8 cellular contexts compared by ENCODE assay signal in genomic region chr1:148844220-148844619, GRCh38. TPM values are rescaled to one million over a fixed set of nuclear protein-coding genes. Genes with fewer than 3 reads are reported as not detected.
A peak's percentile ranks its signal among the peaks of the same experiment; 100 is the strongest.
DNase-seq lines count a peak whose midpoint lies in the region; ATAC-seq, FAIRE-seq and TF ChIP-seq lines count a peak whose summit lies in the region.
"Not testable (repeated sequence)": the region's sequence is repeated elsewhere in the genome, so short reads cannot be mapped to it uniquely, and the experiment has no call there.

PDE4DIP (plus strand) TSS chr1:148844428; CDS start chr1:148844775, 347 bp downstream.

- not testable (repeated sequence) for H3K9me3 ChIP-seq in GM12878 (replicated peaks; ENCODE audit: control insufficient read depth, insufficient read depth, low read length); naive thymus-derived CD4-positive, alpha-beta T cell (ENCODE audit: control insufficient read depth in 2 of 3, low read length in 3 of 3); thyroid gland

- not testable (repeated sequence) for H3K27me3 ChIP-seq in GM12878 (replicated peaks in 1 of 2; ENCODE audit: control insufficient read depth in 2 of 2, insufficient read depth in 2 of 2, low read length in 1 of 2); naive thymus-derived CD4-positive, alpha-beta T cell (ENCODE audit: control insufficient read depth in 2 of 2, insufficient read depth in 2 of 2, low read length in 2 of 2); thyroid gland

- intact Hi-C loops in GM12878 (cut with micrococcal nuclease; ENCODE audit: unreplicated experiment); head of caudate nucleus (cut with DNase I); naive thymus-derived CD4-positive, alpha-beta T cell (cut with micrococcal nuclease); thyroid gland (cut with DNase I): not testable (repeated sequence)

- POLR2A ChIA-PET in GM12878 (lab: Charles Lee); naive thymus-derived CD4-positive, alpha-beta T cell (lab: Charles Lee): not testable (repeated sequence)

- H3K36me3 Mint-ChIP-seq in naive thymus-derived CD4-positive, alpha-beta T cell: not testable (repeated sequence)

- FAIRE-seq in GM12878 (lab: Jason Lieb, UNC): not testable (repeated sequence)

- H3K4me3 Mint-ChIP-seq in naive thymus-derived CD4-positive, alpha-beta T cell: peak within 1 kb of the TSS in 8 of 10 donors; percentile 47 to 88 (median 74)

- in situ Hi-C loops in GM12878 (cut with MboI): not testable (repeated sequence)

- RAD21 ChIA-PET in GM12878 (lab: Charles Lee; ENCODE audit: unreplicated experiment): not testable (repeated sequence)

- H3K4me3 ChIP-seq in GM12878; naive thymus-derived CD4-positive, alpha-beta T cell (ENCODE audit: low read length); thyroid gland (replicated peaks in 1 of 3): not testable (repeated sequence)

- not testable (repeated sequence) for TF ChIP-seq EP300 in GM12878 (IDR thresholded peaks at IDR 0.05; ENCODE audit: borderline replicate concordance in 1 of 2, control insufficient read depth in 1 of 2, low read depth in 2 of 2, low read length in 2 of 2)

- H3K4me2 ChIP-seq in GM12878 (ENCODE audit: control insufficient read depth, insufficient read depth): not testable (repeated sequence)

- not testable (repeated sequence) for TF ChIP-seq POLR2A in GM12878 (IDR thresholded peaks at IDR 0.05; ENCODE audit: low read depth, low read length); thyroid gland (IDR thresholded peaks at IDR 0.05)

- not testable (repeated sequence) for BruUV-seq in GM12878 (replicated peaks; lab: Mats Ljungman, UMichigan)

- not testable (repeated sequence) for TF ChIP-seq CTCF in GM12878 (IDR thresholded peaks at IDR 0.05 in 2 of 3, conservative IDR thresholded peaks at IDR 0.05 in 1 of 3; ENCODE audit: control insufficient read depth in 2 of 3, extremely low read depth in 1 of 3, insufficient read depth in 1 of 3, low read depth in 3 of 3, low read length in 3 of 3); thyroid gland (IDR thresholded peaks at IDR 0.05)

- H3K4me1 Mint-ChIP-seq in naive thymus-derived CD4-positive, alpha-beta T cell: not testable (repeated sequence)

- not testable (repeated sequence) for H3K36me3 ChIP-seq in GM12878 (ENCODE audit: control insufficient read depth in 2 of 2, insufficient read depth in 2 of 2, low read length in 1 of 2); naive thymus-derived CD4-positive, alpha-beta T cell (ENCODE audit: control insufficient read depth in 2 of 3, insufficient read depth in 3 of 3, low read length in 3 of 3); thyroid gland

- peak; percentile 30 for DNase-seq in activated CD8-positive, alpha-beta memory T cell treated with anti-CD3 and anti-CD28 coated beads, Interleukin-2, amount 50 U/mL, for 1 hour (ENCODE audit: extremely low read depth)
- not testable (repeated sequence) for DNase-seq in GM12878 (ENCODE audit: low read depth, low spot score)
- peak in 34 of 42 donors; percentile 2 to 63 (median 30) for DNase-seq in head of caudate nucleus
- DNase-seq in naive thymus-derived CD4-positive, alpha-beta T cell: peak in 8 of 9 donors; percentile 0 to 55 (median 22)
- DNase-seq in stimulated activated CD4-positive, alpha-beta T cell treated with anti-CD3 and anti-CD28 coated beads, Interleukin-1b, Interleukin-23, amount 100 ng/mL, for 48 hours: peak; percentile 15
- DNase-seq in thyroid gland: peak in 1 of 2 donors; percentile 35

- not testable (repeated sequence) for H3K9ac ChIP-seq in GM12878 (ENCODE audit: control insufficient read depth, insufficient read depth, low read length)

- TF ChIP-seq RAD21 in GM12878 (IDR thresholded peaks at IDR 0.05; ENCODE audit: insufficient read depth, low read depth, low read length): not testable (repeated sequence)

- not testable (repeated sequence) for H3K9me3 Mint-ChIP-seq in naive thymus-derived CD4-positive, alpha-beta T cell

- SMC1A ChIA-PET in GM12878 (lab: Charles Lee; ENCODE audit: uncharacterized antibody, unreplicated experiment): not testable (repeated sequence)

- ATAC-seq in GM18868 (IDR thresholded peaks at IDR 0.05; ENCODE audit: unreplicated experiment): peak; percentile 67
- ATAC-seq in SK-N-SH treated with all-trans-retinoic acid at 6 μM for 48 hours: peak; percentile 95
- peak; percentile 86 for ATAC-seq in GM12878
- peak; percentile 98 for ATAC-seq in naive thymus-derived CD4-positive, alpha-beta T cell

- not testable (repeated sequence) for H3K27ac Mint-ChIP-seq in naive thymus-derived CD4-positive, alpha-beta T cell

- H3K79me2 ChIP-seq in GM12878 (ENCODE audit: control insufficient read depth, insufficient read depth, low read length): not testable (repeated sequence)

- not testable (repeated sequence) for H3K4me1 ChIP-seq in GM12878 (ENCODE audit: control insufficient read depth, insufficient read depth, low read length); naive thymus-derived CD4-positive, alpha-beta T cell (ENCODE audit: control insufficient read depth in 2 of 2, insufficient read depth in 2 of 2, low read length in 2 of 2); thyroid gland

- H4K20me1 ChIP-seq in GM12878 (ENCODE audit: control insufficient read depth, insufficient read depth): not testable (repeated sequence)

- 6% methylated on average over 13 of the region's 36 CpGs for WGBS in GM12878 (ENCODE audit: insufficient coverage, insufficient replicate concordance, low lambda C conversion rate, missing lambda C conversion rate)
- WGBS in thyroid gland, 2 donors: no CpG with 5 or more reads among the region's 36 CpGs

- CTCF ChIA-PET in GM12878 (lab: Yijun Ruan, JAX); naive thymus-derived CD4-positive, alpha-beta T cell (lab: Charles Lee): not testable (repeated sequence)

- not testable (repeated sequence) for H3K27me3 Mint-ChIP-seq in naive thymus-derived CD4-positive, alpha-beta T cell

- H3K27ac ChIP-seq in GM12878 (ENCODE audit: control insufficient read depth, insufficient read depth); naive thymus-derived CD4-positive, alpha-beta T cell (ENCODE audit: low read depth, low read length); thyroid gland: not testable (repeated sequence)

- not testable (repeated sequence) for H2AFZ ChIP-seq in GM12878 (ENCODE audit: control insufficient read depth, low read depth, low read length)

RNA-seq across cellular contexts. Expression of gene PDE4DIP, which starts in this region (rescaled TPM):
- 15.0 and 15.4 TPM in 2 replicates for total RNA-seq in GM12878 (2013; cell fraction: nucleolus; rRNA removed)
- total RNA-seq in GM12878 (2014; rRNA removed) (3.4 and 4.6 TPM in 2 replicates), GM12878 (2014; rRNA removed; fragmentation: Illumina TruSeq; extraction: Trizol) (5.0 and 5.1 TPM in 2 replicates), GM12878 (2021) (7.4 and 8.2 TPM in 2 replicates), thyroid gland (10 to 100 TPM; 42.8 to 69.7 (median 57.0) TPM)
- 5.8 TPM for polyA plus RNA-seq in GM12878 (2011; ENCODE audit: low read depth)
- polyA plus RNA-seq in GM12878 (2011; rRNA removed) (9.0 and 9.4 TPM in 2 replicates), GM12878 (2014; fragmentation: Illumina TruSeq; extraction: Trizol) (5.9 and 8.0 TPM in 2 replicates), GM12878 (2014; fragmentation: Nextera tagmentation; extraction: Ambion mirVana) (1 to 10 TPM; 3.5 to 3.6 TPM), GM12878 (2014; rRNA removed) (3.5 and 4.6 TPM in 2 replicates), GM12878 (2016; fragmentation: Nextera tagmentation; extraction: Ambion mirVana) (1 to 10 TPM; 7.9 to 8.3 TPM)
- polyA plus RNA-seq in GM12878 (2011; cell fraction: cytosol; rRNA removed): 5.1 and 5.2 TPM in 2 replicates
- polyA plus RNA-seq in GM12878 (2011; cell fraction: nucleus; rRNA removed): 13.9 and 14.3 TPM in 2 replicates
- polyA plus RNA-seq in GM12878 (2012): 5.4 and 6.4 TPM in 2 replicates
- polyA minus RNA-seq in GM12878 (2011; rRNA and poly(A)+ RNA removed): 8.4 and 12.3 TPM in 2 replicates
- 4.1 and 8.1 TPM in 2 replicates for polyA minus RNA-seq in GM12878 (2011; cell fraction: cytosol; rRNA and poly(A)+ RNA removed)
- 15.1 and 24.9 TPM in 2 replicates for polyA minus RNA-seq in GM12878 (2011; cell fraction: nucleus; rRNA and poly(A)+ RNA removed)
- total RNA-seq in naive thymus-derived CD4-positive, alpha-beta T cell: 10 to 100 TPM; 37.0 to 73.9 (median 44.6) TPM
- polyA plus RNA-seq in naive thymus-derived CD4-positive, alpha-beta T cell: 10 to 100 TPM; 14.5 to 29.0 TPM
